8 cellular contexts compared by ENCODE assay signal in genomic region chr11:46348566-46348981, GRCh38. TPM values are rescaled to one million over a fixed set of nuclear protein-coding genes. Genes with fewer than 3 reads are reported as not detected.
DNase-seq lines count a peak whose midpoint lies in the region; ATAC-seq and TF ChIP-seq lines count a peak whose summit lies in the region.

No MANE protein-coding gene starts in this region.

- H3K27me3 ChIP-seq in BLaER1: peaks cover 9% of the 10 kb centered on the region; the same call in 1 of the 2 replicates

- H3K9me2 ChIP-seq in OCI-LY7 (ENCODE audit: insufficient read depth, low read length): no peaks in the 10 kb centered on the region

- POLR2A ChIA-PET in OCI-LY7 (lab: Charles Lee): interaction anchor here (0.7 to 4.1 kb wide), 5 partner anchors 10 to 189 kb away, joined by 3 to 38 read pairs (median 4); no protein-coding TSS in a partner anchor

- H3K27me3 Mint-ChIP-seq in natural killer cell treated with Interleukin-12 subunit alpha and Interleukin-12 subunit beta and Interleukin-15 and Interleukin-18, amount 100 ng/mL, for 72 hours: peaks cover 0 to 6% of the 10 kb centered on the region in 2 donors

- no peaks in the 10 kb centered on the region for H3K9me3 Mint-ChIP-seq in natural killer cell treated with Interleukin-12 subunit alpha and Interleukin-12 subunit beta and Interleukin-15 and Interleukin-18, amount 100 ng/mL, for 72 hours

- no peaks in the 10 kb centered on the region for H3K36me3 Mint-ChIP-seq in natural killer cell treated with Interleukin-12 subunit alpha and Interleukin-12 subunit beta and Interleukin-15 and Interleukin-18, amount 100 ng/mL, for 72 hours

- peak overlapping the region; percentile 94 for H3K9ac ChIP-seq in BLaER1

- peaks cover 36% of the 10 kb centered on the region for H3K79me2 ChIP-seq in OCI-LY7 (ENCODE audit: insufficient read depth, low read depth, low read length)

- H3K4me1 ChIP-seq in BLaER1: peaks cover 82% of the 10 kb centered on the region
- peaks cover 56% of the 10 kb centered on the region for H3K4me1 ChIP-seq in OCI-LY7 (ENCODE audit: insufficient read depth, low read length, poor library complexity, severe bottlenecking)

- CTCF ChIA-PET in OCI-LY7 (lab: Charles Lee; ENCODE audit: unreplicated experiment): interaction anchor here (0.6 to 1.5 kb wide), 4 partner anchors 13 to 804 kb away, joined by 3 to 5 read pairs (median 4); no protein-coding TSS in a partner anchor

- H3K4me3 Mint-ChIP-seq in natural killer cell treated with Interleukin-12 subunit alpha and Interleukin-12 subunit beta and Interleukin-15 and Interleukin-18, amount 100 ng/mL, for 72 hours: peak overlapping the region; percentile 96

- H3K4me3 ChIP-seq in BLaER1: peak overlapping the region; percentile 96
- peak overlapping the region; percentile 100 for H3K4me3 ChIP-seq in OCI-LY7 (ENCODE audit: low read depth, low read length, poor library complexity, severe bottlenecking)
- H3K4me3 ChIP-seq in coronary artery: peak overlapping the region; percentile 83

- peaks cover 27% of the 10 kb centered on the region for H3K36me3 ChIP-seq in BLaER1
- peaks cover 15% of the 10 kb centered on the region; the same call in 1 of the 2 replicates for H3K36me3 ChIP-seq in OCI-LY7 (ENCODE audit: insufficient read depth, low read length)

- no peak overlapping the region for H2AFZ ChIP-seq in OCI-LY7 (ENCODE audit: low read length)

- peak overlapping the region; percentile 89 to 95 for H3K27ac Mint-ChIP-seq in natural killer cell treated with Interleukin-12 subunit alpha and Interleukin-12 subunit beta and Interleukin-15 and Interleukin-18, amount 100 ng/mL, for 72 hours

- H3K9me3 ChIP-seq in BLaER1: no peaks in the 10 kb centered on the region
- no peaks in the 10 kb centered on the region for H3K9me3 ChIP-seq in OCI-LY7 (ENCODE audit: low read length)

- no TSS peak for BruUV-seq in OCI-LY7 (replicated peaks; lab: Mats Ljungman, UMichigan)

- H3K4me1 Mint-ChIP-seq in natural killer cell treated with Interleukin-12 subunit alpha and Interleukin-12 subunit beta and Interleukin-15 and Interleukin-18, amount 100 ng/mL, for 72 hours (ENCODE audit: low read depth in 2 of 2): peaks cover 61 to 63% of the 10 kb centered on the region in 2 donors

- H3K27ac ChIP-seq in BLaER1 (peak overlapping the region; percentile 94), OCI-LY7 (ENCODE audit: low read depth, low read length, poor library complexity, severe bottlenecking) (peak overlapping the region; percentile 49), coronary artery (peak overlapping the region in 1 of 2 donors; percentile 87)

- H4K20me1 ChIP-seq in BLaER1 (peaks cover 59% of the 10 kb centered on the region), OCI-LY7 (ENCODE audit: insufficient read depth, low read length) (peaks cover 8% of the 10 kb centered on the region; the same call in 1 of the 2 replicates)

- TF ChIP-seq CTCF in OCI-LY7 (conservative IDR thresholded peaks at IDR 0.05; ENCODE audit: low read length) (no peak), coronary artery (IDR thresholded peaks at IDR 0.05) (no peak)

- peak overlapping the region; percentile 99 for H3K4me2 ChIP-seq in BLaER1
- peak overlapping the region; percentile 99 for H3K4me2 ChIP-seq in OCI-LY7 (ENCODE audit: low read length)

- intact Hi-C loops in OCI-LY7 (cut with micrococcal nuclease; ENCODE audit: unreplicated experiment): no loop called here

- no peak for DNase-seq in OCI-LY7 (ENCODE audit: low spot score)
- DNase-seq in coronary artery (ENCODE audit: low spot score): no peak
- no peak for DNase-seq in natural killer cell treated with Interleukin-12 subunit alpha and Interleukin-12 subunit beta and Interleukin-15 and Interleukin-18, amount 100 ng/mL, for 72 hours (ENCODE audit: low spot score)
- no peak for DNase-seq in LoVo (ENCODE audit: low spot score)

- ATAC-seq in natural killer cell treated with Interleukin-12 subunit alpha and Interleukin-12 subunit beta and Interleukin-15 and Interleukin-18, amount 100 ng/mL, for 72 hours: no peak
- no peak for ATAC-seq in HG03571 (IDR thresholded peaks at IDR 0.05; ENCODE audit: unreplicated experiment)
- no peak for ATAC-seq in GM18861 (IDR thresholded peaks at IDR 0.05; ENCODE audit: unreplicated experiment)
- no peak for ATAC-seq in GM21786 (IDR thresholded peaks at IDR 0.05; ENCODE audit: unreplicated experiment)

RNA-seq across cellular contexts. Expression of gene DGKZ, which starts 1.3 kb away (rescaled TPM):
- 110 and 134 TPM in 2 replicates for total RNA-seq in OCI-LY7 (2014; rRNA removed; shearing (Covaris generic))
- 141 and 163 TPM in 2 replicates for total RNA-seq in OCI-LY7 (2022)
- total RNA-seq in natural killer cell treated with Interleukin-12 subunit alpha and Interleukin-12 subunit beta and Interleukin-15 and Interleukin-18, amount 100 ng/mL, for 72 hours: 100 to 1,000 TPM; 104 to 207 TPM

RNA-seq across cellular contexts. Expression of gene MDK, which starts 32.9 kb away (rescaled TPM):
- total RNA-seq in OCI-LY7 (2014; rRNA removed; shearing (Covaris generic)): 4.1 and 5.1 TPM in 2 replicates
- total RNA-seq in OCI-LY7 (2022): 5.4 and 6.2 TPM in 2 replicates
- total RNA-seq in natural killer cell treated with Interleukin-12 subunit alpha and Interleukin-12 subunit beta and Interleukin-15 and Interleukin-18, amount 100 ng/mL, for 72 hours: 1 to 10 TPM; 1.4 to 4.0 TPM

RNA-seq across cellular contexts. Expression of gene CHRM4, which starts 43.0 kb away (rescaled TPM):
- 0.09 TPM in 1 of 2 replicates, not detected in the other for total RNA-seq in OCI-LY7 (2014; rRNA removed; shearing (Covaris generic))
- 0.24 TPM in 1 of 2 replicates, not detected in the other for total RNA-seq in OCI-LY7 (2022)
- under 1 TPM; 0.75 to 0.81 TPM for total RNA-seq in natural killer cell treated with Interleukin-12 subunit alpha and Interleukin-12 subunit beta and Interleukin-15 and Interleukin-18, amount 100 ng/mL, for 72 hours
